27 cellular contexts compared by ENCODE assay signal in genomic region chr13:40383132-40383531, GRCh38.
DNase-seq lines count a peak whose midpoint lies in the region; ATAC-seq, FAIRE-seq and TF ChIP-seq lines count a peak whose summit lies in the region.
"Had no signal": no experiment of that assay in that cellular context is flagged by ENCODE, and none has a peak within 500 bp of the region (broad histone marks: within the 10 kb centered on the region; RNA-seq: fewer than 3 reads in every experiment).

No MANE protein-coding gene starts in this region.

- H2BK12ac ChIP-seq in H1 (ENCODE audit: low read depth, low read length), result peak overlapping the region; percentile 77; the same call in 1 of the 2 replicates

- no peak overlapping the region for H3K4me3 ChIP-seq in CD8-positive, alpha-beta memory T cell (ENCODE audit: low read length)
- H3K4me3 ChIP-seq in HUES64 (ENCODE audit: low read length) (no peak overlapping the region), H1 (ENCODE audit: extremely low read depth in 1 of 4, insufficient read depth in 2 of 4, low read depth in 3 of 4, low read length in 4 of 4) (no peak overlapping the region), pancreas (no peak overlapping the region)
- H3K4me3 ChIP-seq: body of pancreas, spleen, thoracic aorta had no signal

- peak overlapping the region in 6 of 7 donors; percentile 46 to 80 (median 69) for H3K4me3 Mint-ChIP-seq in CD8-positive, alpha-beta memory T cell
- no peak overlapping the region for H3K4me3 Mint-ChIP-seq in nephron progenitor cell
- H3K4me3 Mint-ChIP-seq: activated T-cell treated with anti-CD3 and anti-CD28 coated beads, Interleukin-2, amount 50 U/mL, for 4 hours; IgD-negative memory B cell; stimulated activated memory B cell treated with anti-CD40 and anti-IgM and Interleukin-4, amounts not matched to agents 10 μg/mL and 1 μg/mL and 100 μg/mL, for 72 hours had no signal

- H3K4ac ChIP-seq in H1 (replicated peaks; ENCODE audit: insufficient read length, low read depth, low read length), result no peak overlapping the region

- TF ChIP-seq POLR2A in H1 (IDR thresholded peaks at IDR 0.05; ENCODE audit: control extremely low read depth in 1 of 2, low read depth in 2 of 2, low read length in 2 of 2), result no peak

- TF ChIP-seq CTCF in H1 (IDR thresholded peaks at IDR 0.05; ENCODE audit: control extremely low read depth in 1 of 3, insufficient read depth in 1 of 3, low read depth in 1 of 3, low read length in 3 of 3), result no peak
- no peak for TF ChIP-seq CTCF in nephron progenitor cell (IDR thresholded peaks at IDR 0.05)
- no peak for TF ChIP-seq CTCF in pancreas (IDR thresholded peaks at IDR 0.05)

- no peak overlapping the region for H3K9ac ChIP-seq in HUES64 (ENCODE audit: low read depth, low read length)
- H3K9ac ChIP-seq in H1 (replicated peaks in 1 of 4; ENCODE audit: extremely low read depth in 1 of 4, low read depth in 3 of 4, low read length in 3 of 4), result no peak overlapping the region

- TF ChIP-seq RAD21 in H1 (IDR thresholded peaks at IDR 0.05 in 1 of 2, conservative IDR thresholded peaks at IDR 0.05 in 1 of 2; ENCODE audit: low read depth in 2 of 2, low read length in 2 of 2), result 0 out of 4 replicates have a peak, but pooled peaks of 1 of the 2 experiments have one; percentile 6

- H4K20me1 ChIP-seq in H1 (replicated peaks in 1 of 2; ENCODE audit: control insufficient read depth in 1 of 2, insufficient read depth in 2 of 2, low read length in 2 of 2), result no peaks in the 10 kb centered on the region

- H2BK120ac ChIP-seq in H1 (replicated peaks; ENCODE audit: low read depth, low read length), result no peak overlapping the region

- no peak overlapping the region for H2BK15ac ChIP-seq in H1 (ENCODE audit: low read length)

- H4K8ac ChIP-seq in H1 (ENCODE audit: extremely low read depth, insufficient read depth, low read length), result no peak overlapping the region; the same call in 1 of the 2 replicates

- no peaks in the 10 kb centered on the region for H3K36me3 ChIP-seq in CD8-positive, alpha-beta memory T cell (ENCODE audit: insufficient read depth, low read length)
- H3K36me3 ChIP-seq in HUES64 (ENCODE audit: insufficient read depth, low read length) (no peaks in the 10 kb centered on the region), H1 (ENCODE audit: control insufficient read depth in 2 of 4, insufficient read depth in 4 of 4, low read length in 3 of 4) (no peaks in the 10 kb centered on the region), pancreas (no peaks in the 10 kb centered on the region)
- H3K36me3 ChIP-seq: neutrophil, spleen, thoracic aorta had no signal

- no peak overlapping the region for H2BK20ac ChIP-seq in H1 (ENCODE audit: low read length)

- ATAC-seq in pancreas, result no peak
- ATAC-seq: activated T-cell treated with anti-CD3 and anti-CD28 coated beads, Interleukin-2, amount 50 U/mL, for 4 hours; body of pancreas; stimulated activated memory B cell treated with anti-CD40 and anti-IgM and Interleukin-4, amounts not matched to agents 10 μg/mL and 1 μg/mL and 100 μg/mL, for 72 hours had no signal

- TF ChIP-seq EP300 in H1 (IDR thresholded peaks at IDR 0.05; ENCODE audit: borderline replicate concordance in 1 of 2, low read depth in 2 of 2, low read length in 2 of 2), result no peak

- 0 out of 2 replicates have a peak, but pooled peaks cover 1% of the 10 kb centered on the region for H3K23me2 ChIP-seq in H1 (ENCODE audit: low read depth, low read length)

- peaks cover 0 to 1% of the 10 kb centered on the region in 2 donors for H3K27me3 Mint-ChIP-seq in CD8-positive, alpha-beta memory T cell
- H3K27me3 Mint-ChIP-seq in nephron progenitor cell (ENCODE audit: low read depth, poor library complexity), result peaks cover 4% of the 10 kb centered on the region
- H3K27me3 Mint-ChIP-seq: IgD-negative memory B cell; stimulated activated memory B cell treated with anti-CD40 and anti-IgM and Interleukin-4, amounts not matched to agents 10 μg/mL and 1 μg/mL and 100 μg/mL, for 72 hours had no signal

- H2BK5ac ChIP-seq in H1 (ENCODE audit: low read depth, low read length), result 0 out of 2 replicates have a peak overlapping the region, but pooled peaks have one; percentile 39

- no peaks in the 10 kb centered on the region for H3K27me3 ChIP-seq in CD8-positive, alpha-beta memory T cell (ENCODE audit: insufficient read depth, low read length, poor library complexity, severe bottlenecking)
- H3K27me3 ChIP-seq in HUES64 (ENCODE audit: insufficient read depth, low read length) (no peaks in the 10 kb centered on the region), H1 (replicated peaks in 1 of 4; ENCODE audit: control insufficient read depth in 3 of 4, extremely low read depth in 1 of 4, insufficient read depth in 3 of 4, low read length in 3 of 4) (no peaks in the 10 kb centered on the region), pancreas (no peaks in the 10 kb centered on the region)
- H3K27me3 ChIP-seq: body of pancreas, spleen had no signal

- peak overlapping the region; percentile 10; the same call in 1 of the 2 replicates for H2AFZ ChIP-seq in H1 (ENCODE audit: low read length)

- POLR2A ChIA-PET in CD8-positive, alpha-beta memory T cell (lab: Charles Lee), result no interaction called here
- POLR2A ChIA-PET in H1 (lab: Charles Lee; ENCODE audit: partially characterized antibody), result no interaction called here

- no peak overlapping the region for H3K23ac ChIP-seq in H1 (ENCODE audit: insufficient read length)

- WGBS in HUES64, result 80% methylated on average over 7 of the region's 7 CpGs
- 93% methylated on average over 7 of the region's 7 CpGs; no CpG with 5 or more reads in 1 of the 2 experiments for WGBS in H1 (ENCODE audit: extremely low coverage in 1 of 2, insufficient coverage in 1 of 2, insufficient read length in 1 of 2, insufficient replicate concordance in 2 of 2, low coverage in 1 of 2, low lambda C conversion rate in 2 of 2, missing lambda C conversion rate in 1 of 2), 2 experiments
- 74 to 81% methylated on average over 7 of the region's 7 CpGs for WGBS in pancreas, 2 donors

- H4K91ac ChIP-seq in H1 (replicated peaks; ENCODE audit: insufficient read length, low read length), result no peak overlapping the region

- no peak overlapping the region; a peak in 1 of 4 replicates for H3K4me2 ChIP-seq in H1 (ENCODE audit: insufficient read depth in 1 of 2, low read depth in 2 of 2, low read length in 2 of 2)

- CTCF ChIA-PET in CD8-positive, alpha-beta memory T cell (lab: Charles Lee), result interaction anchor here (0.7 kb wide), 1 partner anchor 110 kb away, joined by 3 read pairs; no protein-coding TSS in a partner anchor
- CTCF ChIA-PET in H1 (lab: Charles Lee; ENCODE audit: partially characterized antibody), result no interaction called here

- no peak for FAIRE-seq in H1 (lab: Jason Lieb, UNC)
- no peak for FAIRE-seq in pancreas (lab: Jason Lieb, UNC)
- FAIRE-seq: islet of Langerhans, TTC549 had no signal

- peaks cover 20% of the 10 kb centered on the region for H3K4me1 ChIP-seq in CD8-positive, alpha-beta memory T cell (ENCODE audit: insufficient read depth, low read length)
- H3K4me1 ChIP-seq in HUES64 (ENCODE audit: insufficient read depth, low read length) (peaks cover 5% of the 10 kb centered on the region; the same call in 1 of the 2 replicates), H1 (replicated peaks in 1 of 4; ENCODE audit: control insufficient read depth in 3 of 4, insufficient read depth in 4 of 4, low read length in 3 of 4) (peaks cover 0 to 9% (median 6%) of the 10 kb centered on the region in 4 experiments; a peak in 4 of 7 replicates), pancreas (no peaks in the 10 kb centered on the region)
- H3K4me1 ChIP-seq: body of pancreas had no signal

- intact Hi-C loops in pancreas (cut with DNase I), result no loop called here

- peaks cover 35 to 46% (median 42%) of the 10 kb centered on the region in 3 donors for H3K4me1 Mint-ChIP-seq in CD8-positive, alpha-beta memory T cell
- H3K4me1 Mint-ChIP-seq in nephron progenitor cell, result peaks cover 28% of the 10 kb centered on the region

- DNase-seq in CD8-positive, alpha-beta memory T cell, result no peak
- DNase-seq in H1 (ENCODE audit: low read depth in 1 of 2, low spot score in 2 of 2) (peak in 1 of 2 experiments; percentile 54), nephron progenitor cell (no peak), pancreas (no peak), NCI-H510A (lab: John Stamatoyannopoulos, UW) (no peak)
- DNase-seq in NK-92 treated with Interleukin-12 subunit alpha and Interleukin-12 subunit beta, amount 100 ng/mL, for 24 hours (lab: John Stamatoyannopoulos, UW), result no peak
- DNase-seq in activated CD4-positive, alpha-beta T cell treated with anti-CD3 and anti-CD28 coated beads for 48 hours, result no peak
- DNase-seq: activated CD4-positive, CD25-positive, alpha-beta regulatory T cell treated with anti-CD3 and anti-CD28 coated beads, Interleukin-2, amount 50 U/mL, for 72 hours; activated T-cell treated with anti-CD3 and anti-CD28 coated beads, Interleukin-2, amount 50 U/mL, for 4 hours; body of pancreas; C1 segment of cervical spinal cord; Calu3; foreskin melanocyte; hypothalamus; NCI-H1092; NCI-H187 treated with DMSO at 0.1 percent for 48 hours; SIG-M5; spleen; stimulated activated CD4-positive, alpha-beta T cell treated with anti-CD3 and anti-CD28 coated beads, Interleukin-2, amount 100 ng/mL, for 48 hours; T-helper 1 cell had no signal

- H3K36me3 Mint-ChIP-seq in CD8-positive, alpha-beta memory T cell, result no peaks in the 10 kb centered on the region
- no peaks in the 10 kb centered on the region for H3K36me3 Mint-ChIP-seq in nephron progenitor cell (ENCODE audit: low read depth)
- H3K36me3 Mint-ChIP-seq: stimulated activated memory B cell treated with anti-CD40 and anti-IgM and Interleukin-4, amounts not matched to agents 10 μg/mL and 1 μg/mL and 100 μg/mL, for 72 hours had no signal

- no peaks in the 10 kb centered on the region for H3K79me2 ChIP-seq in H1 (ENCODE audit: control insufficient read depth in 1 of 2, insufficient read depth in 2 of 2, low read length in 2 of 2)

- no peak overlapping the region for H3K27ac ChIP-seq in CD8-positive, alpha-beta memory T cell (ENCODE audit: low read depth, low read length)
- H3K27ac ChIP-seq in HUES64 (ENCODE audit: low read depth, low read length) (0 out of 2 replicates have a peak overlapping the region, but pooled peaks have one; percentile 12), H1 (ENCODE audit: low read depth, low read length) (no peak overlapping the region), pancreas (no peak overlapping the region)
- H3K27ac ChIP-seq: body of pancreas, neutrophil, spleen, thoracic aorta had no signal

- H3K79me1 ChIP-seq in H1 (ENCODE audit: low read depth, low read length), result no peaks in the 10 kb centered on the region

- H3K9me3 Mint-ChIP-seq in CD8-positive, alpha-beta memory T cell, result peaks cover 0 to 3% (median 0%) of the 10 kb centered on the region in 5 donors
- H3K9me3 Mint-ChIP-seq in nephron progenitor cell, result peaks cover 8% of the 10 kb centered on the region

- no peak overlapping the region for H4K5ac ChIP-seq in H1 (ENCODE audit: insufficient read length, low read depth, low read length)

- no peak overlapping the region for H2AK5ac ChIP-seq in H1 (ENCODE audit: low read depth, low read length)

- H3K14ac ChIP-seq in H1 (ENCODE audit: insufficient read length), result no peak overlapping the region

- peak overlapping the region in 6 of 8 donors; percentile 64 to 90 (median 81) for H3K27ac Mint-ChIP-seq in CD8-positive, alpha-beta memory T cell
- H3K27ac Mint-ChIP-seq in nephron progenitor cell, result peak overlapping the region; percentile 48
- H3K27ac Mint-ChIP-seq: IgD-negative memory B cell; stimulated activated memory B cell treated with anti-CD40 and anti-IgM and Interleukin-4, amounts not matched to agents 10 μg/mL and 1 μg/mL and 100 μg/mL, for 72 hours had no signal

- peak overlapping the region; percentile 44; the same call in 1 of the 2 replicates for H3K18ac ChIP-seq in H1 (ENCODE audit: extremely low read depth, low read length)

- H3K56ac ChIP-seq in H1 (replicated peaks; ENCODE audit: insufficient read length, low read depth, low read length), result no peak overlapping the region

- no peaks in the 10 kb centered on the region for H3K9me3 ChIP-seq in CD8-positive, alpha-beta memory T cell (ENCODE audit: low read length)
- no peaks in the 10 kb centered on the region for H3K9me3 ChIP-seq in HUES64 (ENCODE audit: insufficient read depth, low read depth, low read length)
- H3K9me3 ChIP-seq in H1 (ENCODE audit: insufficient read depth in 2 of 2, low read depth in 1 of 2, low read length in 1 of 2), result no peaks in the 10 kb centered on the region
- no peaks in the 10 kb centered on the region for H3K9me3 ChIP-seq in pancreas
- H3K9me3 ChIP-seq: body of pancreas, neutrophil, thoracic aorta had no signal
